ENCODE assay signal across 14 cellular contexts in the genomic region with DNA sequence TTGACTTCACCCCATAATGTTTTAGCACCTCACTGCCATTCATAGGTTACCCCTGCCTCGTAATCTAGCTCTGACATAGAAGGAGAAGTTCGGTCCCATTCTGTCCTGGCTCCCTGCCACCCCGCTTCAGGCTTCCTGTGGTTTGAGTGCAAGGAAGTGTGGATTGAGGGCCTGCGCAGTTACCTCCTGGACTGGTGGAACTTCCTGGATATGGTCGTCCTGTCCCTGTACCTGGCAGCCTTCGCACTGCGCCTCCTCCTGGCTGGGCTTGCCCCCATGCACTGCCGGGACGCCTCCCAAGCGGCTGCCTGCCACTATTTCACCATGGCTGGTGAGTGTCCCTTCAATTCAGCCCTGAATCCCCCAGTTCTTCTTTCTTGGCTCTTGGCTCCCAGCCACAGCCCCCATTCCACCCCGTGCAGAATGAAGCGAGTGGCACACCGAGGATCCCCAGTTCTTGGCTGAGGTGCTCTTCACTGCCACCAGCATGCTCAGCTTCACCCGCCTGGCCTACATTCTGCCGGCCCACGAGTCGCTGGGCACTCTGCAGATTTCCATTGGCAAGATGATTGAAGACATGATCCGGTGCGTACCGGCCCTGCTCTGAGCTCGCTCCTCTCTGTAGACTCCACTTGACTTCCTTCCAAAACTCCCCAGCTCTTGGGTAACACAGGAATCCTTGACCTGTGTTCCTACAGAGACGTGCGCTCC. TPM values are rescaled to one million over a fixed set of nuclear protein-coding genes. Genes with fewer than 3 reads are reported as not detected.
A peak's percentile ranks its signal among the peaks of the same experiment; 100 is the strongest.
DNase-seq lines count a peak whose midpoint lies in the region; ATAC-seq and TF ChIP-seq lines count a peak whose summit lies in the region.
"Had no signal": no experiment of that assay in that cellular context is flagged by ENCODE, and none has a peak within 500 bp of the region (broad histone marks: within the 10 kb centered on the region; RNA-seq: fewer than 3 reads in every experiment).

No MANE protein-coding gene starts in this region.

- H3K36me3 ChIP-seq in ascending aorta (no peaks in the 10 kb centered on the region), tibial artery (no peaks in the 10 kb centered on the region)

- no peaks in the 10 kb centered on the region for H3K9me3 Mint-ChIP-seq in activated CD4-positive, alpha-beta T cell treated with anti-CD3 and anti-CD28 coated beads for 36 hours (ENCODE audit: low read depth)
- no peaks in the 10 kb centered on the region for H3K9me3 Mint-ChIP-seq in activated CD4-positive, alpha-beta T cell treated with anti-CD3 and anti-CD28 coated beads, Interleukin-2, amount 10 ng/mL, durations not matched to agents 7 days and 5 days

- H3K36me3 Mint-ChIP-seq in activated CD4-positive, alpha-beta T cell treated with anti-CD3 and anti-CD28 coated beads for 36 hours (ENCODE audit: low read depth) = no peaks in the 10 kb centered on the region
- no peaks in the 10 kb centered on the region for H3K36me3 Mint-ChIP-seq in activated CD4-positive, alpha-beta T cell treated with anti-CD3 and anti-CD28 coated beads, Interleukin-2, amount 10 ng/mL, durations not matched to agents 7 days and 5 days (ENCODE audit: low read depth)

- no peak for TF ChIP-seq POLR2A in lower leg skin (IDR thresholded peaks at IDR 0.05)

- DNase-seq in activated CD4-positive, alpha-beta T cell treated with anti-CD3 and anti-CD28 coated beads for 36 hours = peak; percentile 37
- no peak for DNase-seq in activated CD4-positive, alpha-beta T cell treated with anti-CD3 and anti-CD28 coated beads, Interleukin-2, amount 10 ng/mL, durations not matched to agents 7 days and 5 days
- DNase-seq in ascending aorta (ENCODE audit: low spot score in 2 of 2) (peak; percentile 24 to 70), lower leg skin (ENCODE audit: low spot score in 2 of 2) (peak; percentile 38 to 89), tibial artery (peak; percentile 73 to 81), NOMO-1 treated with DMSO at 0.1 percent for 48 hours (lab: John Stamatoyannopoulos, UW; ENCODE audit: unreplicated experiment) (no peak)
- DNase-seq: 8988T; DND-41; NCI-H69; stimulated activated CD4-positive, alpha-beta T cell treated with anti-CD3 and anti-CD28 coated beads, Interleukin-2, amount 100 ng/mL, for 48 hours had no signal

- TF ChIP-seq CTCF in ascending aorta (IDR thresholded peaks at IDR 0.05) = no peak
- no peak for TF ChIP-seq CTCF in lower leg skin (IDR thresholded peaks at IDR 0.05)
- no peak for TF ChIP-seq CTCF in tibial artery (IDR thresholded peaks at IDR 0.05)

- 85 to 87% methylated on average over 23 of the region's 23 CpGs for WGBS in lower leg skin, 2 donors

- POLR2A ChIA-PET in activated CD4-positive, alpha-beta T cell treated with anti-CD3 and anti-CD28 coated beads for 36 hours (lab: Charles Lee) = no interaction called here
- POLR2A ChIA-PET in activated CD4-positive, alpha-beta T cell treated with anti-CD3 and anti-CD28 coated beads, Interleukin-2, amount 10 ng/mL, durations not matched to agents 7 days and 5 days (lab: Charles Lee) = no interaction called here

- CTCF ChIA-PET in activated CD4-positive, alpha-beta T cell treated with anti-CD3 and anti-CD28 coated beads for 36 hours (lab: Charles Lee) = interaction anchor here (0.9 kb wide), 1 partner anchor 17 kb away, joined by 3 read pairs; no protein-coding TSS in a partner anchor
- CTCF ChIA-PET in activated CD4-positive, alpha-beta T cell treated with anti-CD3 and anti-CD28 coated beads, Interleukin-2, amount 10 ng/mL, durations not matched to agents 7 days and 5 days (lab: Charles Lee) = no interaction called here

- no peaks in the 10 kb centered on the region for H3K27me3 Mint-ChIP-seq in activated CD4-positive, alpha-beta T cell treated with anti-CD3 and anti-CD28 coated beads for 36 hours
- no peaks in the 10 kb centered on the region for H3K27me3 Mint-ChIP-seq in activated CD4-positive, alpha-beta T cell treated with anti-CD3 and anti-CD28 coated beads, Interleukin-2, amount 10 ng/mL, durations not matched to agents 7 days and 5 days

- no peak overlapping the region for H3K4me3 Mint-ChIP-seq in activated CD4-positive, alpha-beta T cell treated with anti-CD3 and anti-CD28 coated beads for 36 hours
- H3K4me3 Mint-ChIP-seq in activated CD4-positive, alpha-beta T cell treated with anti-CD3 and anti-CD28 coated beads, Interleukin-2, amount 10 ng/mL, durations not matched to agents 7 days and 5 days = no peak overlapping the region

- intact Hi-C loops in activated CD4-positive, alpha-beta T cell treated with anti-CD3 and anti-CD28 coated beads for 36 hours (cut with DNase I, micrococcal nuclease) = no loop called here
- intact Hi-C loops in ascending aorta (cut with DNase I) = no loop called here
- intact Hi-C loops in lower leg skin (cut with DNase I; ENCODE audit: low total_unique reads) = no loop called here
- intact Hi-C loops in tibial artery (cut with DNase I; ENCODE audit: low total_unique reads) = no loop called here

- H3K27ac Mint-ChIP-seq in activated CD4-positive, alpha-beta T cell treated with anti-CD3 and anti-CD28 coated beads for 36 hours = no peak overlapping the region
- H3K27ac Mint-ChIP-seq in activated CD4-positive, alpha-beta T cell treated with anti-CD3 and anti-CD28 coated beads, Interleukin-2, amount 10 ng/mL, durations not matched to agents 7 days and 5 days = no peak overlapping the region

- H3K27me3 ChIP-seq in ascending aorta (no peaks in the 10 kb centered on the region), tibial artery (no peaks in the 10 kb centered on the region)

- H3K27ac ChIP-seq in ascending aorta (no peak overlapping the region), tibial artery (no peak overlapping the region)
- H3K27ac ChIP-seq: GM23248 had no signal

- no peak overlapping the region for H3K4me3 ChIP-seq in ascending aorta
- H3K4me3 ChIP-seq in lower leg skin (ENCODE audit: low read depth, poor library complexity, severe bottlenecking) = no peak overlapping the region
- no peak overlapping the region for H3K4me3 ChIP-seq in tibial artery
- H3K4me3 ChIP-seq: GM23248 had no signal

- no peaks in the 10 kb centered on the region for H3K4me1 ChIP-seq in ascending aorta
- no peaks in the 10 kb centered on the region for H3K4me1 ChIP-seq in tibial artery

- no peak for ATAC-seq in activated CD4-positive, alpha-beta T cell treated with anti-CD3 and anti-CD28 coated beads for 36 hours
- no peak for ATAC-seq in HG02840 (IDR thresholded peaks at IDR 0.05; ENCODE audit: low FRiP score, unreplicated experiment)
- no peak for ATAC-seq in activated CD4-positive, CD25-positive, alpha-beta regulatory T cell treated with anti-CD3 and anti-CD28 coated beads, Interleukin-2, amount 50 U/mL, for 24 hours

- H3K9me3 ChIP-seq in ascending aorta = no peaks in the 10 kb centered on the region
- no peaks in the 10 kb centered on the region for H3K9me3 ChIP-seq in tibial artery

- peaks cover 7% of the 10 kb centered on the region for H3K4me1 Mint-ChIP-seq in activated CD4-positive, alpha-beta T cell treated with anti-CD3 and anti-CD28 coated beads for 36 hours
- no peaks in the 10 kb centered on the region for H3K4me1 Mint-ChIP-seq in activated CD4-positive, alpha-beta T cell treated with anti-CD3 and anti-CD28 coated beads, Interleukin-2, amount 10 ng/mL, durations not matched to agents 7 days and 5 days

RNA-seq across cellular contexts. Expression of a gene that starts 15.4 kb away (rescaled TPM):
- total RNA-seq in activated CD4-positive, alpha-beta T cell treated with anti-CD3 and anti-CD28 coated beads for 36 hours = under 1 TPM in 1 of 2 experiments, not detected in 1; 0.23 TPM
- not detected for total RNA-seq in activated CD4-positive, alpha-beta T cell treated with anti-CD3 and anti-CD28 coated beads, Interleukin-2, amount 10 ng/mL, durations not matched to agents 7 days and 5 days
- not detected for total RNA-seq in ascending aorta
- total RNA-seq in lower leg skin = 1 to 10 TPM in 3 of 4 donors, under 1 TPM in 1; 0.25 to 3.2 (median 2.5) TPM
- total RNA-seq: activated CD8-positive, alpha-beta memory T cell treated with anti-CD3 and anti-CD28 coated beads for 36 hours; GM23248 had no signal

RNA-seq across cellular contexts. Expression of a gene that starts 18.5 kb away (rescaled TPM):
- total RNA-seq in activated CD4-positive, alpha-beta T cell treated with anti-CD3 and anti-CD28 coated beads for 36 hours = not detected
- total RNA-seq in activated CD4-positive, alpha-beta T cell treated with anti-CD3 and anti-CD28 coated beads, Interleukin-2, amount 10 ng/mL, durations not matched to agents 7 days and 5 days = not detected
- total RNA-seq in ascending aorta = 5.6 TPM
- not detected for total RNA-seq in lower leg skin
- total RNA-seq: activated CD8-positive, alpha-beta memory T cell treated with anti-CD3 and anti-CD28 coated beads for 36 hours; GM23248 had no signal

RNA-seq across cellular contexts. Expression of a gene that starts 44.8 kb away (rescaled TPM):
- 1 to 10 TPM in 1 of 2 experiments, under 1 TPM in 1; 0.91 to 1.1 TPM for total RNA-seq in activated CD4-positive, alpha-beta T cell treated with anti-CD3 and anti-CD28 coated beads for 36 hours
- 1 to 10 TPM; 3.0 to 3.1 TPM for total RNA-seq in activated CD4-positive, alpha-beta T cell treated with anti-CD3 and anti-CD28 coated beads, Interleukin-2, amount 10 ng/mL, durations not matched to agents 7 days and 5 days
- not detected for total RNA-seq in ascending aorta
- total RNA-seq in lower leg skin = 1 to 10 TPM in 1 of 4 donors, not detected in 3; 1.1 TPM

Comparison
In these comparisons a context has a peak if more than half of its experiments do, and no peak if none do; other contexts are left out.
1. DNase-seq: peak in activated CD4-positive, alpha-beta T cell treated with anti-CD3 and anti-CD28 coated beads for 36 hours (single experiment), ascending aorta (2 of 2), lower leg skin (2 of 2) and tibial artery (2 of 2); none in activated CD4-positive, alpha-beta T cell treated with anti-CD3 and anti-CD28 coated beads, Interleukin-2, amount 10 ng/mL, durations not matched to agents 7 days and 5 days (single experiment) and NOMO-1 treated with DMSO at 0.1 percent for 48 hours (single experiment).